Comparison of ENCODE assay signal across 1 cellular context in genomic region chrX:33808636-33809035, GRCh38.
TF ChIP-seq lines count a peak whose summit lies in the region.

No MANE protein-coding gene starts in this region.

TF ChIP-seq in GM23338, 12 proteins besides CTCF, POLR2A, EP300 and RAD21 (continued from another document):
- TF ChIP-seq, protein P1, sequence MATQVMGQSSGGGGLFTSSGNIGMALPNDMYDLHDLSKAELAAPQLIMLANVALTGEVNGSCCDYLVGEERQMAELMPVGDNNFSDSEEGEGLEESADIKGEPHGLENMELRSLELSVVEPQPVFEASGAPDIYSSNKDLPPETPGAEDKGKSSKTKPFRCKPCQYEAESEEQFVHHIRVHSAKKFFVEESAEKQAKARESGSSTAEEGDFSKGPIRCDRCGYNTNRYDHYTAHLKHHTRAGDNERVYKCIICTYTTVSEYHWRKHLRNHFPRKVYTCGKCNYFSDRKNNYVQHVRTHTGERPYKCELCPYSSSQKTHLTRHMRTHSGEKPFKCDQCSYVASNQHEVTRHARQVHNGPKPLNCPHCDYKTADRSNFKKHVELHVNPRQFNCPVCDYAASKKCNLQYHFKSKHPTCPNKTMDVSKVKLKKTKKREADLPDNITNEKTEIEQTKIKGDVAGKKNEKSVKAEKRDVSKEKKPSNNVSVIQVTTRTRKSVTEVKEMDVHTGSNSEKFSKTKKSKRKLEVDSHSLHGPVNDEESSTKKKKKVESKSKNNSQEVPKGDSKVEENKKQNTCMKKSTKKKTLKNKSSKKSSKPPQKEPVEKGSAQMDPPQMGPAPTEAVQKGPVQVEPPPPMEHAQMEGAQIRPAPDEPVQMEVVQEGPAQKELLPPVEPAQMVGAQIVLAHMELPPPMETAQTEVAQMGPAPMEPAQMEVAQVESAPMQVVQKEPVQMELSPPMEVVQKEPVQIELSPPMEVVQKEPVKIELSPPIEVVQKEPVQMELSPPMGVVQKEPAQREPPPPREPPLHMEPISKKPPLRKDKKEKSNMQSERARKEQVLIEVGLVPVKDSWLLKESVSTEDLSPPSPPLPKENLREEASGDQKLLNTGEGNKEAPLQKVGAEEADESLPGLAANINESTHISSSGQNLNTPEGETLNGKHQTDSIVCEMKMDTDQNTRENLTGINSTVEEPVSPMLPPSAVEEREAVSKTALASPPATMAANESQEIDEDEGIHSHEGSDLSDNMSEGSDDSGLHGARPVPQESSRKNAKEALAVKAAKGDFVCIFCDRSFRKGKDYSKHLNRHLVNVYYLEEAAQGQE (IDR thresholded peaks at IDR 0.05; ENCODE audit: unreplicated experiment): no peak
